1 cellular context compared by ENCODE assay signal in the genomic region with DNA sequence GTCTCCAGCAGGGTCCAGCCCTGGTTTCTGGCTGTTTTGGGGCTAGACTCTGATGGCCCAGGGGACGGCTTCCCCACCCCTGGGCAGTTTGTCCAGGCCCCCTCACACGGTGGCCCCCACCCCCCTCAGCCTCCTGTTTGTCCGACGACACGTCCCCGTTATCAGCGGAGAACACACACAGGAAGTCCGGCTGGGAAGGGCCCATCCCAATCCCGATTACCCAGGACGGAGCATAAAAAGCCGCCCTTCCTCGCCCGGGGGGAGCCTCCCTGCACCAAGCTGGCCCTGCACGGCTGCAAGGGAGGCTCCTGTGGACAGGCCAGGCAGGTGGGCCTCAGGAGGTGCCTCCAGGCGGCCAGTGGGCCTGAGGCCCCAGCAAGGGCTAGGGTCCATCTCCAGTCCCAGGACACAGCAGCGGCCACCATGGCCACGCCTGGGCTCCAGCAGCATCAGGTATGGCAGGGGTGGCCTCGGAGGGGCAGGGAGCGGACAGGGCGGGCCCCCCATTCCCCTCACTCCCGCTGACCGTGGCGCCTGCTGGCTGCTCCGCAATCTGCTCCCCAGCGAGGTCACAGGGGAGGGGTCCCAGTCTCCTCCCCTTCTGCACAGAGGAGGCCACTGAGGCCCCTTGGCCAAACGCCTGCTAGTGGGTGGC.
TF ChIP-seq lines count a peak whose summit lies in the region.

Gene EGFL7, plus strand, starts transcription at position 261 of the 655 bp plus-strand sequence. CDS start 5,367 bp downstream, outside the sequence.

TF ChIP-seq in K562, 482 proteins besides CTCF, POLR2A, EP300 and RAD21 (continued from another document and continues in another):
- no peak for TF ChIP-seq CREB5 (CRISPR knock-in tag; IDR thresholded peaks at IDR 0.05)
- no peak for TF ChIP-seq GTF2F1 (IDR thresholded peaks at IDR 0.05; ENCODE audit: low read depth, low read length)
- peak in 1 of 2 experiments; percentile 41; a peak in 2 of 4 replicates for TF ChIP-seq ETV6 (IDR thresholded peaks at IDR 0.05; ENCODE audit: borderline replicate concordance in 1 of 2, low read depth in 2 of 2, low read length in 1 of 2)
- TF ChIP-seq ETV6 (CRISPR knock-in tag; IDR thresholded peaks at IDR 0.05; ENCODE audit: borderline replicate concordance): no peak
- TF ChIP-seq, protein P1, sequence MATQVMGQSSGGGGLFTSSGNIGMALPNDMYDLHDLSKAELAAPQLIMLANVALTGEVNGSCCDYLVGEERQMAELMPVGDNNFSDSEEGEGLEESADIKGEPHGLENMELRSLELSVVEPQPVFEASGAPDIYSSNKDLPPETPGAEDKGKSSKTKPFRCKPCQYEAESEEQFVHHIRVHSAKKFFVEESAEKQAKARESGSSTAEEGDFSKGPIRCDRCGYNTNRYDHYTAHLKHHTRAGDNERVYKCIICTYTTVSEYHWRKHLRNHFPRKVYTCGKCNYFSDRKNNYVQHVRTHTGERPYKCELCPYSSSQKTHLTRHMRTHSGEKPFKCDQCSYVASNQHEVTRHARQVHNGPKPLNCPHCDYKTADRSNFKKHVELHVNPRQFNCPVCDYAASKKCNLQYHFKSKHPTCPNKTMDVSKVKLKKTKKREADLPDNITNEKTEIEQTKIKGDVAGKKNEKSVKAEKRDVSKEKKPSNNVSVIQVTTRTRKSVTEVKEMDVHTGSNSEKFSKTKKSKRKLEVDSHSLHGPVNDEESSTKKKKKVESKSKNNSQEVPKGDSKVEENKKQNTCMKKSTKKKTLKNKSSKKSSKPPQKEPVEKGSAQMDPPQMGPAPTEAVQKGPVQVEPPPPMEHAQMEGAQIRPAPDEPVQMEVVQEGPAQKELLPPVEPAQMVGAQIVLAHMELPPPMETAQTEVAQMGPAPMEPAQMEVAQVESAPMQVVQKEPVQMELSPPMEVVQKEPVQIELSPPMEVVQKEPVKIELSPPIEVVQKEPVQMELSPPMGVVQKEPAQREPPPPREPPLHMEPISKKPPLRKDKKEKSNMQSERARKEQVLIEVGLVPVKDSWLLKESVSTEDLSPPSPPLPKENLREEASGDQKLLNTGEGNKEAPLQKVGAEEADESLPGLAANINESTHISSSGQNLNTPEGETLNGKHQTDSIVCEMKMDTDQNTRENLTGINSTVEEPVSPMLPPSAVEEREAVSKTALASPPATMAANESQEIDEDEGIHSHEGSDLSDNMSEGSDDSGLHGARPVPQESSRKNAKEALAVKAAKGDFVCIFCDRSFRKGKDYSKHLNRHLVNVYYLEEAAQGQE (CRISPR knock-in tag; IDR thresholded peaks at IDR 0.05; ENCODE audit: low read depth): no peak
- TF ChIP-seq GABPA (tag; conservative IDR thresholded peaks at IDR 0.05; ENCODE audit: low read depth): peak; percentile 74
- TF ChIP-seq ZC3H4 (CRISPR knock-in tag; IDR thresholded peaks at IDR 0.05; ENCODE audit: borderline replicate concordance): peak; percentile 1; the same call in 1 of the 2 replicates
- TF ChIP-seq ZBTB9 (CRISPR knock-in tag; IDR thresholded peaks at IDR 0.05): no peak
- no peak for TF ChIP-seq TGIF2 (CRISPR knock-in tag; IDR thresholded peaks at IDR 0.05)
- TF ChIP-seq SAP30 (IDR thresholded peaks at IDR 0.05; ENCODE audit: borderline replicate concordance, insufficient read depth, low read depth, low read length, poor library complexity, severe bottlenecking): peak; percentile 79
- 0 out of 2 replicates have a peak, but pooled peaks have one; percentile 28 for TF ChIP-seq GATAD2A (IDR thresholded peaks at IDR 0.05)
- peak in 1 of 2 experiments; percentile 76; a peak in 2 of 4 replicates for TF ChIP-seq TBL1XR1 (IDR thresholded peaks at IDR 0.05; ENCODE audit: low read length in 2 of 2)
- TF ChIP-seq HLTF (IDR thresholded peaks at IDR 0.05): no peak
- TF ChIP-seq SMARCC2 (IDR thresholded peaks at IDR 0.05; ENCODE audit: low read depth): peak; percentile 74
- TF ChIP-seq MLLT1 (IDR thresholded peaks at IDR 0.05): peak; percentile 17 to 60; a peak in 2 of 4 replicates
- TF ChIP-seq NFYB (IDR thresholded peaks at IDR 0.05; ENCODE audit: extremely low read depth, insufficient read length): no peak
- no peak for TF ChIP-seq ZNF785 (CRISPR knock-in tag; IDR thresholded peaks at IDR 0.05)
- peak; percentile 78; the same call in 1 of the 2 replicates for TF ChIP-seq PHF8 (IDR thresholded peaks at IDR 0.05; ENCODE audit: borderline replicate concordance, low read length)
- TF ChIP-seq ZFP36 (IDR thresholded peaks at IDR 0.05; ENCODE audit: low read depth, low read length, partially characterized antibody): no peak
- no peak for TF ChIP-seq TSHZ1 (CRISPR knock-in tag; IDR thresholded peaks at IDR 0.05)
- TF ChIP-seq HNRNPL (IDR thresholded peaks at IDR 0.05; ENCODE audit: low read depth, low read length): peak; percentile 83; the same call in 1 of the 2 replicates
- peak in 1 of 2 experiments; percentile 63; a peak in 1 of 4 replicates for TF ChIP-seq SRF (CRISPR knock-in tag; IDR thresholded peaks at IDR 0.05)
- TF ChIP-seq BCOR (IDR thresholded peaks at IDR 0.05): peak; percentile 80; the same call in 1 of the 2 replicates
- peak; percentile 31; the same call in 1 of the 2 replicates for TF ChIP-seq CBX1 (IDR thresholded peaks at IDR 0.05; ENCODE audit: low read depth)
- TF ChIP-seq MYC (IDR thresholded peaks at IDR 0.05; ENCODE audit: low read depth, low read length): peak; percentile 62
- TF ChIP-seq MYC (CRISPR knock-in tag; IDR thresholded peaks at IDR 0.05; ENCODE audit: borderline replicate concordance, low read depth): no peak
- TF ChIP-seq ZNF668 (CRISPR knock-in tag; IDR thresholded peaks at IDR 0.05): no peak
- TF ChIP-seq LCOR (CRISPR knock-in tag; IDR thresholded peaks at IDR 0.05): peak; percentile 80
- peak; percentile 90 for TF ChIP-seq GATA2 (CRISPR knock-in tag; IDR thresholded peaks at IDR 0.05)
- TF ChIP-seq SP1 (CRISPR knock-in tag; IDR thresholded peaks at IDR 0.05): peak; percentile 60
- peak; percentile 85; the same call in 1 of the 2 replicates for TF ChIP-seq TFAP4 (CRISPR knock-in tag; IDR thresholded peaks at IDR 0.05; ENCODE audit: borderline replicate concordance)
- TF ChIP-seq NONO (IDR thresholded peaks at IDR 0.05; ENCODE audit: low read depth in 2 of 2, low read length in 1 of 2): peak; percentile 71 to 94; a peak in 2 of 4 replicates
- TF ChIP-seq, protein P2, sequence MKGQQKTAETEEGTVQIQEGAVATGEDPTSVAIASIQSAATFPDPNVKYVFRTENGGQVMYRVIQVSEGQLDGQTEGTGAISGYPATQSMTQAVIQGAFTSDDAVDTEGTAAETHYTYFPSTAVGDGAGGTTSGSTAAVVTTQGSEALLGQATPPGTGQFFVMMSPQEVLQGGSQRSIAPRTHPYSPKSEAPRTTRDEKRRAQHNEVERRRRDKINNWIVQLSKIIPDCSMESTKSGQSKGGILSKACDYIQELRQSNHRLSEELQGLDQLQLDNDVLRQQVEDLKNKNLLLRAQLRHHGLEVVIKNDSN (CRISPR knock-in tag; IDR thresholded peaks at IDR 0.05): no peak
- TF ChIP-seq, protein P3, sequence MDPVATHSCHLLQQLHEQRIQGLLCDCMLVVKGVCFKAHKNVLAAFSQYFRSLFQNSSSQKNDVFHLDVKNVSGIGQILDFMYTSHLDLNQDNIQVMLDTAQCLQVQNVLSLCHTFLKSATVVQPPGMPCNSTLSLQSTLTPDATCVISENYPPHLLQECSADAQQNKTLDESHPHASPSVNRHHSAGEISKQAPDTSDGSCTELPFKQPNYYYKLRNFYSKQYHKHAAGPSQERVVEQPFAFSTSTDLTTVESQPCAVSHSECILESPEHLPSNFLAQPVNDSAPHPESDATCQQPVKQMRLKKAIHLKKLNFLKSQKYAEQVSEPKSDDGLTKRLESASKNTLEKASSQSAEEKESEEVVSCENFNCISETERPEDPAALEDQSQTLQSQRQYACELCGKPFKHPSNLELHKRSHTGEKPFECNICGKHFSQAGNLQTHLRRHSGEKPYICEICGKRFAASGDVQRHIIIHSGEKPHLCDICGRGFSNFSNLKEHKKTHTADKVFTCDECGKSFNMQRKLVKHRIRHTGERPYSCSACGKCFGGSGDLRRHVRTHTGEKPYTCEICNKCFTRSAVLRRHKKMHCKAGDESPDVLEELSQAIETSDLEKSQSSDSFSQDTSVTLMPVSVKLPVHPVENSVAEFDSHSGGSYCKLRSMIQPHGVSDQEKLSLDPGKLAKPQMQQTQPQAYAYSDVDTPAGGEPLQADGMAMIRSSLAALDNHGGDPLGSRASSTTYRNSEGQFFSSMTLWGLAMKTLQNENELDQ (CRISPR knock-in tag; IDR thresholded peaks at IDR 0.05; ENCODE audit: borderline replicate concordance): no peak
- TF ChIP-seq, protein P4, sequence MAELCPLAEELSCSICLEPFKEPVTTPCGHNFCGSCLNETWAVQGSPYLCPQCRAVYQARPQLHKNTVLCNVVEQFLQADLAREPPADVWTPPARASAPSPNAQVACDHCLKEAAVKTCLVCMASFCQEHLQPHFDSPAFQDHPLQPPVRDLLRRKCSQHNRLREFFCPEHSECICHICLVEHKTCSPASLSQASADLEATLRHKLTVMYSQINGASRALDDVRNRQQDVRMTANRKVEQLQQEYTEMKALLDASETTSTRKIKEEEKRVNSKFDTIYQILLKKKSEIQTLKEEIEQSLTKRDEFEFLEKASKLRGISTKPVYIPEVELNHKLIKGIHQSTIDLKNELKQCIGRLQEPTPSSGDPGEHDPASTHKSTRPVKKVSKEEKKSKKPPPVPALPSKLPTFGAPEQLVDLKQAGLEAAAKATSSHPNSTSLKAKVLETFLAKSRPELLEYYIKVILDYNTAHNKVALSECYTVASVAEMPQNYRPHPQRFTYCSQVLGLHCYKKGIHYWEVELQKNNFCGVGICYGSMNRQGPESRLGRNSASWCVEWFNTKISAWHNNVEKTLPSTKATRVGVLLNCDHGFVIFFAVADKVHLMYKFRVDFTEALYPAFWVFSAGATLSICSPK (IDR thresholded peaks at IDR 0.05; ENCODE audit: borderline replicate concordance): no peak
